ENCODE assay signal across 9 cellular contexts in genomic region chr12:46382425-46382973, GRCh38. TPM values are rescaled to one million over a fixed set of nuclear protein-coding genes. Genes with fewer than 3 reads are reported as not detected.
A peak's percentile ranks its signal among the peaks of the same experiment; 100 is the strongest.
DNase-seq lines count a peak whose midpoint lies in the region; ATAC-seq, FAIRE-seq and TF ChIP-seq lines count a peak whose summit lies in the region.
"Had no signal": no experiment of that assay in that cellular context is flagged by ENCODE, and none has a peak within 500 bp of the region (broad histone marks: within the 10 kb centered on the region; RNA-seq: fewer than 3 reads in every experiment).

No MANE protein-coding gene starts in this region.

- no peak for DNase-seq in AG04450 (ENCODE audit: low read depth, low spot score)
- no peak for DNase-seq in Jurkat, Clone E6-1 (ENCODE audit: low read depth, low spot score)
- DNase-seq in mammary epithelial cell, result no peak
- DNase-seq in GM12891 (ENCODE audit: insufficient read length, low spot score), result no peak
- no peak for DNase-seq in SHP77 treated with DMSO at 0.1 percent for 48 hours (lab: John Stamatoyannopoulos, UW)
- DNase-seq in NCI-H82 (lab: John Stamatoyannopoulos, UW), result no peak

- dilution Hi-C loops in mammary epithelial cell (cut with HindIII; ENCODE audit: low sequenced_read_pairs), result no loop called here

- H3K9me3 ChIP-seq in AG04450 (ENCODE audit: control insufficient read depth, insufficient read depth, low read length) (no peaks in the 10 kb centered on the region), mammary epithelial cell (replicated peaks; ENCODE audit: insufficient read depth, low read length) (no peaks in the 10 kb centered on the region), mucosa of stomach (ENCODE audit: control insufficient read depth, low read length) (no peaks in the 10 kb centered on the region)

- H3K27me3 ChIP-seq in AG04450 (ENCODE audit: control insufficient read depth, insufficient read depth, low read length) (no peaks in the 10 kb centered on the region), mammary epithelial cell (ENCODE audit: insufficient read depth, low read length) (no peaks in the 10 kb centered on the region), mucosa of stomach (ENCODE audit: control insufficient read depth, insufficient read depth, low read length) (no peaks in the 10 kb centered on the region)

- H3K4me1 ChIP-seq in mammary epithelial cell (ENCODE audit: insufficient read depth, low read length), result peaks cover 44% of the 10 kb centered on the region
- peaks cover 24% of the 10 kb centered on the region for H3K4me1 ChIP-seq in mucosa of stomach (ENCODE audit: control insufficient read depth, insufficient read depth, low read length)

- FAIRE-seq in GM12891 (lab: Jason Lieb, UNC), result no peak
- FAIRE-seq: islet of Langerhans had no signal

- no peaks in the 10 kb centered on the region for H3K36me3 ChIP-seq in mammary epithelial cell (ENCODE audit: insufficient read depth, low read length)
- H3K36me3 ChIP-seq in mucosa of stomach (ENCODE audit: control insufficient read depth, insufficient read depth, low read length), result no peaks in the 10 kb centered on the region

- CTCF ChIA-PET in AG04450 (lab: Charles Lee), result no interaction called here
- CTCF ChIA-PET in mammary epithelial cell (lab: Charles Lee; ENCODE audit: low non-redundant PET), result no interaction called here

- in situ Hi-C loops in mammary epithelial cell (cut with MboI; ENCODE audit: low sequenced_read_pairs in 2 of 2), result loop anchor here (10.0 to 25.0 kb wide), 3 partner anchors 162 to 282 kb away; no protein-coding TSS in a partner anchor

- BruUV-seq in mammary epithelial cell (replicated peaks; lab: Mats Ljungman, UMichigan), result no TSS peak

- POLR2A ChIA-PET in AG04450 (lab: Yijun Ruan, JAX), result interaction anchor here (0.6 to 2.6 kb wide), 3 partner anchors 9 to 303 kb away, joined by 6 to 31 read pairs (median 9); no protein-coding TSS in a partner anchor

- peak overlapping the region; percentile 84 for H2AFZ ChIP-seq in mammary epithelial cell (ENCODE audit: low read depth, low read length)

- H3K9ac ChIP-seq in mammary epithelial cell (ENCODE audit: insufficient read depth, low read length), result peak overlapping the region; percentile 91
- peak overlapping the region; percentile 92 for H3K9ac ChIP-seq in mucosa of stomach (ENCODE audit: low read length)

- no peak for ATAC-seq in HG03432 (IDR thresholded peaks at IDR 0.05; ENCODE audit: unreplicated experiment)

- WGBS in mammary epithelial cell (ENCODE audit: low coverage, missing lambda C conversion rate), result 51% methylated on average over 14 of the region's 15 CpGs

- H3K4me3 ChIP-seq in AG04450 (ENCODE audit: low read depth, low read length) (peak overlapping the region; percentile 67), mammary epithelial cell (replicated peaks in 1 of 3; ENCODE audit: insufficient read depth in 1 of 3, low read depth in 2 of 3, low read length in 3 of 3) (peak overlapping the region; percentile 60 to 64 (median 62)), mucosa of stomach (ENCODE audit: low read length) (peak overlapping the region; percentile 20)
- H3K4me3 ChIP-seq in Jurkat, Clone E6-1 (ENCODE audit: low read length), result peak overlapping the region; percentile 59

- intact Hi-C loops in mammary epithelial cell (cut with micrococcal nuclease), result no loop called here

- TF ChIP-seq CTCF in AG04450 (IDR thresholded peaks at IDR 0.05; ENCODE audit: low read depth, low read length) (no peak), mammary epithelial cell (conservative IDR thresholded peaks at IDR 0.05 in 1 of 2, IDR thresholded peaks at IDR 0.05 in 1 of 2; ENCODE audit: extremely low read depth in 1 of 2, insufficient read depth in 1 of 2, low read depth in 1 of 2, low read length in 2 of 2) (no peak)

- H3K27ac ChIP-seq in AG04450 (ENCODE audit: low read depth, low read length) (peak overlapping the region; percentile 92), mammary epithelial cell (ENCODE audit: insufficient read depth, low read depth, low read length) (peak overlapping the region; percentile 91)

- TF ChIP-seq POLR2A in GM12891 (IDR thresholded peaks at IDR 0.05; ENCODE audit: low read depth, low read length), result no peak

- peaks cover 12% of the 10 kb centered on the region for H3K79me2 ChIP-seq in mammary epithelial cell (ENCODE audit: insufficient read depth, low read length)

- H4K20me1 ChIP-seq in mammary epithelial cell (ENCODE audit: insufficient read depth, low read length), result no peaks in the 10 kb centered on the region

- H3K4me2 ChIP-seq in mammary epithelial cell (ENCODE audit: insufficient read depth, low read depth, low read length), result peak overlapping the region; percentile 98

TF ChIP-seq in GM12891, 5 proteins besides CTCF, POLR2A, EP300 and RAD21:
- no peak for TF ChIP-seq POLR2AphosphoS5 (IDR thresholded peaks at IDR 0.05; ENCODE audit: low read depth, low read length)
- no peak for TF ChIP-seq POU2F2 (IDR thresholded peaks at IDR 0.05; ENCODE audit: low read depth, low read length)
- TF ChIP-seq PAX5 (IDR thresholded peaks at IDR 0.05; ENCODE audit: insufficient read depth, low read length, severe bottlenecking), result no peak
- TF ChIP-seq SPI1 (IDR thresholded peaks at IDR 0.05; ENCODE audit: low read depth, low read length), result no peak
- no peak for TF ChIP-seq TAF1 (IDR thresholded peaks at IDR 0.05; ENCODE audit: low read depth, low read length)

RNA-seq across cellular contexts. Expression of gene SLC38A2, which starts 9.9 kb away (rescaled TPM):
- polyA plus RNA-seq in AG04450 (2011; rRNA removed) (520 and 749 TPM in 2 replicates), mammary epithelial cell (153 TPM)
- 432 and 681 TPM in 2 replicates for polyA minus RNA-seq in AG04450 (2011; rRNA and poly(A)+ RNA removed)
- 54.0 TPM for polyA plus RNA-seq in Jurkat, Clone E6-1 (2012; ENCODE audit: insufficient read depth, insufficient read length)
- total RNA-seq in mammary epithelial cell, result 100 to 1,000 TPM; 774 to 995 TPM
- polyA minus RNA-seq in mammary epithelial cell, result 348 TPM
- polyA plus RNA-seq in GM12891 (2012; ENCODE audit: low read depth, missing spikeins), result 31.8 TPM
